In genomic region chr1:176536588-176536987, GRCh38 we compare ENCODE assay signal across 34 cellular contexts.
"Had no signal": no experiment of that assay in that cellular context is flagged by ENCODE, and none has a peak within 500 bp of the region (broad histone marks: within the 10 kb centered on the region; RNA-seq: fewer than 3 reads in every experiment).

No MANE protein-coding gene starts in this region.

- H3K4me1 ChIP-seq: adrenal gland, ascending aorta, body of pancreas, breast epithelium had no signal

- H3K9me3 ChIP-seq: adrenal gland, ascending aorta, body of pancreas, breast epithelium had no signal

- H3K27ac ChIP-seq: adrenal gland, ascending aorta, body of pancreas, brain microvascular endothelial cell, breast epithelium, cardiac muscle cell had no signal

- H3K4me3 ChIP-seq: adrenal gland, ascending aorta, body of pancreas, breast epithelium, cardiac muscle cell had no signal

- DNase-seq: activated effector memory CD4-positive, alpha-beta T cell treated with anti-CD3 and anti-CD28 coated beads, Interleukin-2, amount 50 U/mL, for 16 hours; activated effector memory CD4-positive, alpha-beta T cell treated with Interleukin-2 at 50 U/mL for 16 hours; activated gamma-delta T cell; activated gamma-delta T cell treated with Interleukin-2 at 50 U/mL for 16 hours; activated naive CD4-positive, alpha-beta T cell; activated naive CD4-positive, alpha-beta T cell treated with anti-CD3 and anti-CD28 coated beads for 36 hours; activated naive CD4-positive, alpha-beta T cell treated with anti-CD3 and anti-CD28 coated beads, Interleukin-2, amount 10 ng/mL, durations not matched to agents 7 days and 5 days; activated naive CD4-positive, alpha-beta T cell treated with anti-CD3 and anti-CD28 coated beads, Interleukin-2, amount 50 U/mL, for 16 hours; activated naive CD4-positive, alpha-beta T cell treated with Interleukin-2 at 50 U/mL for 16 hours; activated naive CD8-positive, alpha-beta T cell treated with anti-CD3 and anti-CD28 coated beads for 36 hours; activated naive CD8-positive, alpha-beta T cell treated with anti-CD3 and anti-CD28 coated beads, Interleukin-2, amount 10 ng/mL, durations not matched to agents 7 days and 5 days; activated naive CD8-positive, alpha-beta T cell treated with anti-CD3 and anti-CD28 coated beads, Interleukin-2, amount 50 U/mL, for 24 hours; activated T-cell treated with anti-CD3 and anti-CD28 coated beads, Interleukin-2, amount 50 U/mL, for 1 hour; activated T-cell treated with anti-CD3 and anti-CD28 coated beads, Interleukin-2, amount 50 U/mL, for 24 hours; activated T-cell treated with anti-CD3 and anti-CD28 coated beads, Interleukin-2, amount 50 U/mL, for 4 hours; activated T-cell treated with anti-CD3 and anti-CD28 coated beads, Interleukin-2, amount 50 U/mL, for 48 hours; activated T-cell treated with anti-CD3 and anti-CD28 coated beads, Interleukin-2, amount 50 U/mL, for 72 hours; adrenal gland; amniotic stem cell; amygdala; anterior cingulate cortex; aorta; body of pancreas; brain microvascular endothelial cell; caudate nucleus; central memory CD4-positive, alpha-beta T cell; cerebellar nuclear complex had no signal

- FAIRE-seq: astrocyte, bronchial epithelial cell had no signal

- H3K27me3 ChIP-seq: adrenal gland, ascending aorta, body of pancreas, brain microvascular endothelial cell, breast epithelium, cardiac muscle cell had no signal

- ATAC-seq: activated naive CD4-positive, alpha-beta T cell treated with anti-CD3 and anti-CD28 coated beads, Interleukin-2, amount 50 U/mL, for 72 hours; activated naive CD8-positive, alpha-beta T cell treated with anti-CD3 and anti-CD28 coated beads, Interleukin-2, amount 50 U/mL, for 24 hours; activated T-cell treated with anti-CD3 and anti-CD28 coated beads, Interleukin-2, amount 50 U/mL, for 4 hours; activated T-cell treated with anti-CD3 and anti-CD28 coated beads, Interleukin-2, amount 50 U/mL, for 72 hours; activated T-helper 17 cell treated with anti-CD3 and anti-CD28 coated beads, Interleukin-2, amount 50 U/mL, for 72 hours; body of pancreas had no signal

- H3K36me3 ChIP-seq: adrenal gland, ascending aorta, brain microvascular endothelial cell, breast epithelium, cardiac muscle cell had no signal
